Comparison of ENCODE assay signal across 8 cellular contexts in genomic region chr19:46716672-46717033, GRCh38. TPM values are rescaled to one million over a fixed set of nuclear protein-coding genes. Genes with fewer than 3 reads are reported as not detected.
A peak's percentile ranks its signal among the peaks of the same experiment; 100 is the strongest.
DNase-seq lines count a peak whose midpoint lies in the region; ATAC-seq, FAIRE-seq and TF ChIP-seq lines count a peak whose summit lies in the region.

No MANE protein-coding gene starts in this region.

- TF ChIP-seq CTCF in MCF 10A (IDR thresholded peaks at IDR 0.05; ENCODE audit: unreplicated experiment): no peak

- H3K4ac ChIP-seq in mesenchymal stem cell (ENCODE audit: low read depth in 1 of 2, low read length in 2 of 2): peak overlapping the region in 1 of 2 experiments; percentile 38

- H3K27me3 Mint-ChIP-seq in activated naive CD4-positive, alpha-beta T cell treated with anti-CD3 and anti-CD28 coated beads for 36 hours (ENCODE audit: low read depth): no peaks in the 10 kb centered on the region
- no peaks in the 10 kb centered on the region for H3K27me3 Mint-ChIP-seq in MCF 10A (ENCODE audit: insufficient read depth, unreplicated experiment)

- no peak for ATAC-seq in aorta (ENCODE audit: low FRiP score)
- no peak for ATAC-seq in GM21723 (IDR thresholded peaks at IDR 0.05; ENCODE audit: unreplicated experiment)

- no peak overlapping the region for H2BK5ac ChIP-seq in mesenchymal stem cell (ENCODE audit: low read depth, low read length, poor library complexity, severe bottlenecking)

- no peak overlapping the region for H4K8ac ChIP-seq in mesenchymal stem cell (ENCODE audit: low read length)

- H3K79me1 ChIP-seq in mesenchymal stem cell (replicated peaks; ENCODE audit: low read length, poor library complexity, severe bottlenecking): peaks cover 21% of the 10 kb centered on the region

- peak overlapping the region; percentile 50 for H2BK15ac ChIP-seq in mesenchymal stem cell (ENCODE audit: low read depth, poor library complexity, severe bottlenecking)

- BruUV-seq in MCF 10A (replicated peaks; lab: Mats Ljungman, UMichigan): no TSS peak

- H3K27me3 ChIP-seq in mesenchymal stem cell (ENCODE audit: control insufficient read depth in 1 of 2, insufficient read depth in 1 of 2, low read length in 2 of 2): no peaks in the 10 kb centered on the region
- no peaks in the 10 kb centered on the region for H3K27me3 ChIP-seq in aorta (ENCODE audit: control insufficient read depth in 1 of 2, insufficient read depth in 2 of 2, low read length in 1 of 2)

- H3K4me3 Mint-ChIP-seq in activated naive CD4-positive, alpha-beta T cell treated with anti-CD3 and anti-CD28 coated beads for 36 hours: peak overlapping the region; percentile 96
- peak overlapping the region; percentile 97 for H3K4me3 Mint-ChIP-seq in MCF 10A (ENCODE audit: unreplicated experiment)

- under 1% methylated on average over 20 of the region's 20 CpGs for WGBS in mesenchymal stem cell
- WGBS in aorta, 2 donors: 0 to 1% methylated on average over 20 of the region's 20 CpGs

- H3K27ac ChIP-seq in mesenchymal stem cell (ENCODE audit: low read length, poor library complexity, severe bottlenecking) (no peak overlapping the region), aorta (ENCODE audit: low read depth in 1 of 2, low read length in 2 of 2) (no peak overlapping the region)

- peaks cover 9% of the 10 kb centered on the region for H3K36me3 Mint-ChIP-seq in activated naive CD4-positive, alpha-beta T cell treated with anti-CD3 and anti-CD28 coated beads for 36 hours (ENCODE audit: low read depth)
- peaks cover 21% of the 10 kb centered on the region for H3K36me3 Mint-ChIP-seq in MCF 10A (ENCODE audit: insufficient read depth, unreplicated experiment)

- peak overlapping the region; percentile 94 for H3K27ac Mint-ChIP-seq in activated naive CD4-positive, alpha-beta T cell treated with anti-CD3 and anti-CD28 coated beads for 36 hours
- peak overlapping the region; percentile 99 for H3K27ac Mint-ChIP-seq in MCF 10A (ENCODE audit: low read depth, unreplicated experiment)

- H3K14ac ChIP-seq in mesenchymal stem cell (ENCODE audit: low read length in 2 of 2): no peak overlapping the region

- H3K4me1 ChIP-seq in mesenchymal stem cell (ENCODE audit: control insufficient read depth, insufficient read depth, low read depth, low read length): peaks cover 21% of the 10 kb centered on the region
- H3K4me1 ChIP-seq in aorta (ENCODE audit: control insufficient read depth in 1 of 2, insufficient read depth in 2 of 2, low read length in 2 of 2): peaks cover 0 to 3% of the 10 kb centered on the region in 2 donors

- no peaks in the 10 kb centered on the region for H3K9me3 ChIP-seq in mesenchymal stem cell (ENCODE audit: control insufficient read depth, low read length)
- no peaks in the 10 kb centered on the region for H3K9me3 ChIP-seq in aorta (ENCODE audit: control insufficient read depth, low read length)

- intact Hi-C loops in activated naive CD4-positive, alpha-beta T cell treated with anti-CD3 and anti-CD28 coated beads for 36 hours (cut with micrococcal nuclease): loop anchor here (1.0 to 10.0 kb wide), 6 partner anchors 12 to 541 kb away; partner anchors contain the start of genes CCDC9, DACT3 and PPP5C
- intact Hi-C loops in MCF 10A (cut with micrococcal nuclease): no loop called here
- intact Hi-C loops in aorta (cut with DNase I): no loop called here

- DNase-seq in activated naive CD4-positive, alpha-beta T cell treated with anti-CD3 and anti-CD28 coated beads for 36 hours: peak; percentile 14
- DNase-seq in activated naive CD4-positive, alpha-beta T cell (lab: John Stamatoyannopoulos, UW): no peak
- DNase-seq in MCF 10A (ENCODE audit: unreplicated experiment) (peak; percentile 27), mesenchymal stem cell (no peak), aorta (no peak), NCI-H2029 treated with DMSO at 0.1 percent for 48 hours (lab: John Stamatoyannopoulos, UW) (no peak), RCC 7860 (ENCODE audit: low spot score) (no peak)

- no peak overlapping the region for H4K91ac ChIP-seq in mesenchymal stem cell (ENCODE audit: low read length)

- no peak overlapping the region for H2BK120ac ChIP-seq in mesenchymal stem cell (ENCODE audit: low read depth, low read length)

- no peak for FAIRE-seq in RCC 7860 (lab: Jason Lieb, UNC)

- no peak overlapping the region for H3K23ac ChIP-seq in mesenchymal stem cell (ENCODE audit: low read length in 2 of 2)

- H3K4me3 ChIP-seq in mesenchymal stem cell (ENCODE audit: insufficient read depth in 1 of 2, low read depth in 1 of 2, low read length in 2 of 2) (peak overlapping the region; percentile 70 to 93), aorta (ENCODE audit: low read length in 2 of 2) (peak overlapping the region; percentile 83 to 89)

- no peak overlapping the region for H2AK5ac ChIP-seq in mesenchymal stem cell (ENCODE audit: low read length, severe bottlenecking)

- CTCF ChIA-PET in activated naive CD4-positive, alpha-beta T cell treated with anti-CD3 and anti-CD28 coated beads for 36 hours (lab: Charles Lee): no interaction called here
- CTCF ChIA-PET in MCF 10A (lab: Yijun Ruan, JAX): no interaction called here

- no peaks in the 10 kb centered on the region for H3K9me3 Mint-ChIP-seq in activated naive CD4-positive, alpha-beta T cell treated with anti-CD3 and anti-CD28 coated beads for 36 hours
- no peaks in the 10 kb centered on the region for H3K9me3 Mint-ChIP-seq in MCF 10A (ENCODE audit: unreplicated experiment)

- POLR2A ChIA-PET in MCF 10A (lab: Yijun Ruan, JAX): interaction anchor here (1.3 to 5.0 kb wide), 2 partner anchors 71 to 115 kb away, joined by 3 to 40 read pairs; partner anchors contain the start of gene CALM3

- H3K36me3 ChIP-seq in mesenchymal stem cell (ENCODE audit: control insufficient read depth in 1 of 2, insufficient read depth in 2 of 2, low read depth in 1 of 2, low read length in 2 of 2) (peaks cover 17 to 43% of the 10 kb centered on the region in 2 experiments), aorta (ENCODE audit: control insufficient read depth in 1 of 2, insufficient read depth in 2 of 2, low read length in 1 of 2) (no peaks in the 10 kb centered on the region)

- H3K9ac ChIP-seq in mesenchymal stem cell (ENCODE audit: low read length): peak overlapping the region; percentile 95

- no peak overlapping the region for H2AFZ ChIP-seq in mesenchymal stem cell (ENCODE audit: low read depth, low read length)

- H3K4me1 Mint-ChIP-seq in activated naive CD4-positive, alpha-beta T cell treated with anti-CD3 and anti-CD28 coated beads for 36 hours (ENCODE audit: low read depth): peaks cover 46% of the 10 kb centered on the region
- H3K4me1 Mint-ChIP-seq in MCF 10A (ENCODE audit: insufficient read depth, unreplicated experiment): no peaks in the 10 kb centered on the region

- no peak overlapping the region for H2BK12ac ChIP-seq in mesenchymal stem cell (ENCODE audit: low read length in 2 of 2)

- H3K4me2 ChIP-seq in mesenchymal stem cell (ENCODE audit: low read length, poor library complexity, severe bottlenecking): peak overlapping the region; percentile 87

- peak overlapping the region; percentile 50 to 61 for H3K18ac ChIP-seq in mesenchymal stem cell (ENCODE audit: low read depth in 1 of 2, low read length in 2 of 2)

RNA-seq across cellular contexts. Expression of gene PRKD2, which starts 0.3 kb away (rescaled TPM):
- total RNA-seq in activated naive CD4-positive, alpha-beta T cell treated with anti-CD3 and anti-CD28 coated beads for 36 hours: 10 to 100 TPM; 62.2 to 62.3 TPM
- total RNA-seq in MCF 10A (2022) (30.4 and 35.9 TPM in 2 replicates), aorta (10 to 100 TPM; 42.2 to 62.6 TPM)
- 25.9 TPM for polyA plus RNA-seq in mesenchymal stem cell (2013, experiment 1 of 2)
- polyA plus RNA-seq in mesenchymal stem cell (2013, experiment 2 of 2): 23.5 TPM
- 10 to 100 TPM; 15.3 to 79.2 TPM for polyA plus RNA-seq in aorta

RNA-seq across cellular contexts. Expression of gene FKRP, which starts 29.2 kb away (rescaled TPM):
- 1 to 10 TPM; 8.8 to 9.0 TPM for total RNA-seq in activated naive CD4-positive, alpha-beta T cell treated with anti-CD3 and anti-CD28 coated beads for 36 hours
- total RNA-seq in MCF 10A (2022) (21.2 and 23.9 TPM in 2 replicates), aorta (10 to 100 TPM; 19.1 to 20.6 TPM)
- 24.9 TPM for polyA plus RNA-seq in mesenchymal stem cell (2013, experiment 1 of 2)
- 24.4 TPM for polyA plus RNA-seq in mesenchymal stem cell (2013, experiment 2 of 2)
- polyA plus RNA-seq in aorta: 10 to 100 TPM in 1 of 2 donors, 1 to 10 TPM in 1; 3.9 to 13.0 TPM

RNA-seq across cellular contexts. Expression of gene STRN4, which starts 29.6 kb away (rescaled TPM):
- total RNA-seq in activated naive CD4-positive, alpha-beta T cell treated with anti-CD3 and anti-CD28 coated beads for 36 hours: 10 to 100 TPM; 59.2 to 63.2 TPM
- 90.1 and 92.3 TPM in 2 replicates for total RNA-seq in MCF 10A (2022)
- polyA plus RNA-seq in mesenchymal stem cell (2013, experiment 1 of 2): 56.4 TPM
- polyA plus RNA-seq in mesenchymal stem cell (2013, experiment 2 of 2): 56.1 TPM
- total RNA-seq in aorta: 10 to 100 TPM; 63.4 to 69.8 TPM
- polyA plus RNA-seq in aorta: 10 to 100 TPM; 26.8 to 45.6 TPM

RNA-seq across cellular contexts. Expression of gene DACT3, which starts 55.7 kb away (rescaled TPM):
- 1 to 10 TPM; 2.4 to 3.0 TPM for total RNA-seq in activated naive CD4-positive, alpha-beta T cell treated with anti-CD3 and anti-CD28 coated beads for 36 hours
- total RNA-seq in MCF 10A (2022) (0.09 TPM in 1 of 2 replicates, not detected in the other), aorta (100 to 1,000 TPM in 1 of 2 donors, 10 to 100 TPM in 1; 84.1 to 216 TPM)
- 25.9 TPM for polyA plus RNA-seq in mesenchymal stem cell (2013, experiment 1 of 2)
- polyA plus RNA-seq in mesenchymal stem cell (2013, experiment 2 of 2): 26.2 TPM
- 10 to 100 TPM; 24.4 to 47.0 TPM for polyA plus RNA-seq in aorta

Comparison
In these comparisons a context has a peak if more than half of its experiments do, and no peak if none do; other contexts are left out.
1. DNase-seq: peak in activated naive CD4-positive, alpha-beta T cell treated with anti-CD3 and anti-CD28 coated beads for 36 hours (single experiment) and MCF 10A (single experiment); none in activated naive CD4-positive, alpha-beta T cell (0 of 4), mesenchymal stem cell (single experiment), aorta (0 of 2), NCI-H2029 treated with DMSO at 0.1 percent for 48 hours (single experiment) and RCC 7860 (single experiment).